In genomic region chr12:124610629-124611558, GRCh38 we compare ENCODE assay signal across 1 cellular context.
TF ChIP-seq lines count a peak whose summit lies in the region.

No MANE protein-coding gene starts in this region.

TF ChIP-seq in HepG2, 621 proteins besides CTCF, POLR2A, EP300 and RAD21:
- TF ChIP-seq HNRNPUL1 (IDR thresholded peaks at IDR 0.05; ENCODE audit: low read depth, low read length) = no peak
- TF ChIP-seq, protein P1, sequence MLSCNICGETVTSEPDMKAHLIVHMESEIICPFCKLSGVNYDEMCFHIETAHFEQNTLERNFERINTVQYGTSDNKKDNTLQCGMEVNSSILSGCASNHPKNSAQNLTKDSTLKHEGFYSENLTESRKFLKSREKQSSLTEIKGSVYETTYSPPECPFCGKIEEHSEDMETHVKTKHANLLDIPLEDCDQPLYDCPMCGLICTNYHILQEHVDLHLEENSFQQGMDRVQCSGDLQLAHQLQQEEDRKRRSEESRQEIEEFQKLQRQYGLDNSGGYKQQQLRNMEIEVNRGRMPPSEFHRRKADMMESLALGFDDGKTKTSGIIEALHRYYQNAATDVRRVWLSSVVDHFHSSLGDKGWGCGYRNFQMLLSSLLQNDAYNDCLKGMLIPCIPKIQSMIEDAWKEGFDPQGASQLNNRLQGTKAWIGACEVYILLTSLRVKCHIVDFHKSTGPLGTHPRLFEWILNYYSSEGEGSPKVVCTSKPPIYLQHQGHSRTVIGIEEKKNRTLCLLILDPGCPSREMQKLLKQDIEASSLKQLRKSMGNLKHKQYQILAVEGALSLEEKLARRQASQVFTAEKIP (CRISPR knock-in tag; IDR thresholded peaks at IDR 0.05; ENCODE audit: borderline replicate concordance) = no peak
- TF ChIP-seq ZMYM3 (CRISPR knock-in tag; IDR thresholded peaks at IDR 0.05) = 0 out of 2 replicates have a peak, but pooled peaks have one; percentile 31
- TF ChIP-seq CEBPB (IDR thresholded peaks at IDR 0.05; ENCODE audit: borderline replicate concordance, low read depth, low read length) = no peak
- no peak for TF ChIP-seq ZNF296 (CRISPR knock-in tag; conservative IDR thresholded peaks at IDR 0.05)
- TF ChIP-seq NFRKB (IDR thresholded peaks at IDR 0.05) = no peak
- TF ChIP-seq, protein P2, sequence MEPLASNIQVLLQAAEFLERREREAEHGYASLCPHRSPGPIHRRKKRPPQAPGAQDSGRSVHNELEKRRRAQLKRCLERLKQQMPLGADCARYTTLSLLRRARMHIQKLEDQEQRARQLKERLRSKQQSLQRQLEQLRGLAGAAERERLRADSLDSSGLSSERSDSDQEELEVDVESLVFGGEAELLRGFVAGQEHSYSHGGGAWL (CRISPR knock-in tag; IDR thresholded peaks at IDR 0.05) = no peak
- TF ChIP-seq ZNF629 (CRISPR knock-in tag; conservative IDR thresholded peaks at IDR 0.05) = peak; percentile 64; the same call in 1 of the 2 replicates
- TF ChIP-seq ZNF235 (CRISPR knock-in tag; IDR thresholded peaks at IDR 0.05; ENCODE audit: borderline replicate concordance) = no peak
- TF ChIP-seq, protein P3, sequence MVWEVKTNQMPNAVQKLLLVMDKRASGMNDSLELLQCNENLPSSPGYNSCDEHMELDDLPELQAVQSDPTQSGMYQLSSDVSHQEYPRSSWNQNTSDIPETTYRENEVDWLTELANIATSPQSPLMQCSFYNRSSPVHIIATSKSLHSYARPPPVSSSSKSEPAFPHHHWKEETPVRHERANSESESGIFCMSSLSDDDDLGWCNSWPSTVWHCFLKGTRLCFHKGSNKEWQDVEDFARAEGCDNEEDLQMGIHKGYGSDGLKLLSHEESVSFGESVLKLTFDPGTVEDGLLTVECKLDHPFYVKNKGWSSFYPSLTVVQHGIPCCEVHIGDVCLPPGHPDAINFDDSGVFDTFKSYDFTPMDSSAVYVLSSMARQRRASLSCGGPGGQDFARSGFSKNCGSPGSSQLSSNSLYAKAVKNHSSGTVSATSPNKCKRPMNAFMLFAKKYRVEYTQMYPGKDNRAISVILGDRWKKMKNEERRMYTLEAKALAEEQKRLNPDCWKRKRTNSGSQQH (CRISPR knock-in tag; IDR thresholded peaks at IDR 0.05; ENCODE audit: low read depth) = no peak
- TF ChIP-seq ZFP36 (IDR thresholded peaks at IDR 0.05; ENCODE audit: borderline replicate concordance, low read depth, low read length, partially characterized antibody) = peak; percentile 64
TF ChIP-seq in HepG2: peak in this region for 3.
